In the genomic region with DNA sequence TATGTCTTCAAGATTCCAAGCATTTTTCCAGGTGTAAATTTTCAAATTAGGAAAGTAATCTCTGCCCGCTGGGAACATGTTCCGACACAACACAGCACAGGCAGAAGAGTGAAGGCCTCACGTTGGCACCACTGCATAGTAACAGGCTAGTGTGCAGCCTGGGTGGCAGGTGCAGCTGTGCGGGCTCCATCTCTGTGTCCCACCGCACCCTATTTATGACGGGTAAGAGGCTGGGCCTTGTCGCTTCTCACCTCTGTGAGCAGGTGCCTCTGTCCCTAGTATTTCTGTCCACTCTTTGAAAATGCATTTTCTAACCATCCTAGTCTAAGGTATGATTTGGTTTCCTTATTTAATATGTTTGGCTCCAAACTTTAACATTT, we compare ENCODE assay signal across 23 cellular contexts. TPM values are rescaled to one million over a fixed set of nuclear protein-coding genes. Genes with fewer than 3 reads are reported as not detected.
"Had no signal": no experiment of that assay in that cellular context is flagged by ENCODE, and none has a peak within 500 bp of the region (broad histone marks: within the 10 kb centered on the region; RNA-seq: fewer than 3 reads in every experiment).

No MANE protein-coding gene starts in this region.

- H3K4me1 ChIP-seq: SJCRH30 had no signal

- H3K4me2 ChIP-seq: KMS-11 had no signal

- H3K27me3 ChIP-seq: SJCRH30 had no signal

- H3K36me3 ChIP-seq: SJCRH30 had no signal

- H3K27ac Mint-ChIP-seq: IgD-negative memory B cell had no signal

- H3K9ac ChIP-seq: KMS-11 had no signal

- ATAC-seq: K562, SK-N-SH treated with all-trans-retinoic acid at 6 μM for 48 hours had no signal

- H3K4me3 Mint-ChIP-seq: IgD-negative memory B cell had no signal

- H3K4me1 Mint-ChIP-seq: IgD-negative memory B cell had no signal

- H3K27ac ChIP-seq: HL-60, KMS-11, RWPE1, SJCRH30 had no signal

- H3K4me3 ChIP-seq: K562, SJCRH30 had no signal

- DNase-seq: Kasumi-1, MM.1S, NCI-H1092 treated with DMSO at 0.1 percent for 48 hours, NCI-H1436, NCI-H187, NCI-H2029, NCI-H2081 treated with DMSO at 0.1 percent for 48 hours, NCI-H2171, NCI-H226, NCI-H446, NCI-H510A, NCI-H524 treated with DMSO at 0.1 percent for 48 hours, NCI-H69, NCI-H774, SHP77 treated with DMSO at 0.1 percent for 48 hours, SJCRH30 had no signal

- H3K36me3 Mint-ChIP-seq: IgD-negative memory B cell had no signal

- H3K9me3 ChIP-seq: SJCRH30 had no signal

RNA-seq across cellular contexts. Expression of gene VIPR2, which starts 24.1 kb away (rescaled TPM):
- total RNA-seq: M059J had no signal
- polyA plus RNA-seq: IgD-negative memory B cell, K562 had no signal
